8 cellular contexts compared by ENCODE assay signal in genomic region chr6:69813508-69813907, GRCh38. TPM values are rescaled to one million over a fixed set of nuclear protein-coding genes. Genes with fewer than 3 reads are reported as not detected.
DNase-seq lines count a peak whose midpoint lies in the region; ATAC-seq lines count a peak whose summit lies in the region.

No MANE protein-coding gene starts in this region.

- DNase-seq in NCI-H69 (lab: John Stamatoyannopoulos, UW), result peak; percentile 47
- DNase-seq in left lobe of liver (ENCODE audit: low spot score), result no peak
- DNase-seq in EL, result no peak
- no peak for DNase-seq in NCI-H1694 treated with DMSO at 0.1 percent for 48 hours (lab: John Stamatoyannopoulos, UW)
- no peak for DNase-seq in activated effector memory CD4-positive, alpha-beta T cell treated with Interleukin-2 at 50 U/mL for 16 hours
- no peak for DNase-seq in DMS 273 (lab: John Stamatoyannopoulos, UW; ENCODE audit: unreplicated experiment)

- ATAC-seq in GM18498 (IDR thresholded peaks at IDR 0.05; ENCODE audit: unreplicated experiment) (peak; percentile 27), GM21825 (IDR thresholded peaks at IDR 0.05; ENCODE audit: unreplicated experiment) (peak; percentile 44), left lobe of liver (peak; percentile 26)

RNA-seq across cellular contexts. Expression of gene LMBRD1, which starts 16.7 kb away (rescaled TPM):
- 34.0 TPM for total RNA-seq in left lobe of liver

RNA-seq across cellular contexts. Expression of gene COL19A1, which starts 52.8 kb away (rescaled TPM):
- total RNA-seq in left lobe of liver, result 0.10 TPM
